ENCODE assay signal across 18 cellular contexts in genomic region chr11:2097998-2098690, GRCh38. TPM values are rescaled to one million over a fixed set of nuclear protein-coding genes. Genes with fewer than 3 reads are reported as not detected.
DNase-seq lines count a peak whose midpoint lies in the region; ATAC-seq and TF ChIP-seq lines count a peak whose summit lies in the region.
"Had no signal": no experiment of that assay in that cellular context is flagged by ENCODE, and none has a peak within 500 bp of the region (broad histone marks: within the 10 kb centered on the region; RNA-seq: fewer than 3 reads in every experiment).

No MANE protein-coding gene starts in this region.

- no peaks in the 10 kb centered on the region for H3K36me3 ChIP-seq in lower lobe of right lung
- no peaks in the 10 kb centered on the region for H3K36me3 ChIP-seq in subcutaneous abdominal adipose tissue (ENCODE audit: control insufficient read depth in 5 of 5, insufficient read depth in 5 of 5, low read length in 5 of 5)

- H3K27me3 ChIP-seq in lower lobe of right lung (ENCODE audit: low read depth) (no peaks in the 10 kb centered on the region), subcutaneous abdominal adipose tissue (ENCODE audit: control insufficient read depth in 5 of 5, insufficient read depth in 4 of 5, low read length in 5 of 5) (peaks cover 0 to 5% (median 0%) of the 10 kb centered on the region in 5 donors)

- no peak overlapping the region for H3K4me3 Mint-ChIP-seq in WTC11
- H3K4me3 Mint-ChIP-seq: activated CD8-positive, alpha-beta T cell treated with anti-CD3 and anti-CD28 coated beads, Interleukin-2, amount 10 ng/mL, durations not matched to agents 7 days and 5 days; CD14-positive monocyte had no signal

- DNase-seq in Right ventricle myocardium superior, result peak; percentile 39
- DNase-seq in Right ventricle myocardium inferior (ENCODE audit: missing footprints), result no peak
- no peak for DNase-seq in WTC11 (ENCODE audit: low spot score)
- peak; percentile 24 for DNase-seq in lower lobe of right lung
- DNase-seq in left lobe of liver (ENCODE audit: low spot score), result no peak
- no peak for DNase-seq in 8988T
- DNase-seq: ACHN; activated CD8-positive, alpha-beta T cell treated with anti-CD3 and anti-CD28 coated beads, Interleukin-2, amount 10 ng/mL, durations not matched to agents 7 days and 5 days; NCI-H1417 treated with DMSO at 0.1 percent for 48 hours; NCI-H69; nucleus accumbens; SIG-M5; small intestine had no signal

- H3K9me3 Mint-ChIP-seq in WTC11, result peaks cover 4% of the 10 kb centered on the region; the same call in 1 of the 2 replicates

- H3K27ac ChIP-seq in lower lobe of right lung (peak overlapping the region; percentile 65), subcutaneous abdominal adipose tissue (ENCODE audit: low read depth, low read length) (peak overlapping the region; percentile 60)

- H3K9ac ChIP-seq in subcutaneous abdominal adipose tissue (ENCODE audit: low read length in 5 of 5), result no peak overlapping the region

- H3K4me1 ChIP-seq in lower lobe of right lung (peaks cover 47% of the 10 kb centered on the region), subcutaneous abdominal adipose tissue (ENCODE audit: control insufficient read depth in 5 of 5, insufficient read depth in 5 of 5, low read length in 5 of 5) (peaks cover 10 to 83% (median 39%) of the 10 kb centered on the region in 5 donors)

- CTCF ChIA-PET in WTC11 (lab: Charles Lee), result interaction anchor here (0.8 to 2.2 kb wide), 15 partner anchors 9 to 445 kb away, joined by 3 to 7 read pairs (median 4); no protein-coding TSS in a partner anchor

- peaks cover 18% of the 10 kb centered on the region for H3K4me1 Mint-ChIP-seq in WTC11

- intact Hi-C loops in Right ventricle myocardium superior (cut with DNase I) (no loop called here), Right ventricle myocardium inferior (cut with DNase I) (no loop called here), lower lobe of right lung (cut with DNase I) (no loop called here)

- POLR2A ChIA-PET in WTC11 (lab: Charles Lee), result no interaction called here

- no peaks in the 10 kb centered on the region; the same call in 1 of the 2 replicates for H3K27me3 Mint-ChIP-seq in WTC11 (ENCODE audit: low read depth)

- ATAC-seq in Right ventricle myocardium superior (ENCODE audit: poor library complexity), result no peak
- ATAC-seq in Right ventricle myocardium inferior, result no peak
- peak; percentile 5; the same call in 1 of the 2 replicates for ATAC-seq in WTC11
- no peak for ATAC-seq in lower lobe of right lung
- no peak for ATAC-seq in left lobe of liver
- ATAC-seq in GM21447 (IDR thresholded peaks at IDR 0.05; ENCODE audit: unreplicated experiment), result no peak
- ATAC-seq: activated CD8-positive, alpha-beta T cell treated with anti-CD3 and anti-CD28 coated beads, Interleukin-2, amount 10 ng/mL, durations not matched to agents 7 days and 5 days had no signal

- no peak for TF ChIP-seq CTCF in WTC11 (IDR thresholded peaks at IDR 0.05)
- TF ChIP-seq CTCF in lower lobe of right lung (IDR thresholded peaks at IDR 0.05), result no peak

- H3K4me3 ChIP-seq in lower lobe of right lung (no peak overlapping the region), subcutaneous abdominal adipose tissue (ENCODE audit: low read depth in 1 of 5, low read length in 5 of 5) (no peak overlapping the region)
- H3K4me3 ChIP-seq: mucosa of descending colon had no signal

- H3K36me3 Mint-ChIP-seq in WTC11, result no peaks in the 10 kb centered on the region
- H3K36me3 Mint-ChIP-seq: CD14-positive monocyte had no signal

- H3K9me3 ChIP-seq in lower lobe of right lung (no peaks in the 10 kb centered on the region), subcutaneous abdominal adipose tissue (ENCODE audit: control insufficient read depth in 5 of 5, low read length in 5 of 5) (peaks cover 0 to 3% (median 0%) of the 10 kb centered on the region in 5 donors)
- H3K9me3 ChIP-seq: mucosa of descending colon had no signal

- H3K27ac Mint-ChIP-seq in WTC11, result no peak overlapping the region
- H3K27ac Mint-ChIP-seq: activated CD8-positive, alpha-beta T cell treated with anti-CD3 and anti-CD28 coated beads, Interleukin-2, amount 10 ng/mL, durations not matched to agents 7 days and 5 days; CD14-positive monocyte had no signal

TF ChIP-seq in WTC11, 78 proteins besides CTCF, POLR2A, EP300 and RAD21:
- TF ChIP-seq CDX4 (CRISPR knock-in tag; IDR thresholded peaks at IDR 0.05; ENCODE audit: borderline replicate concordance), result no peak

RNA-seq across cellular contexts. Expression of gene IGF2, which starts 41.0 kb away (rescaled TPM):
- 79.9 TPM for total RNA-seq in Right ventricle myocardium superior
- total RNA-seq in Right ventricle myocardium inferior, result 80.9 TPM
- total RNA-seq in WTC11 (2021), result 1.5 to 2.7 TPM (median 2.6 TPM) in 3 replicates
- 33.9 TPM for total RNA-seq in lower lobe of right lung
- total RNA-seq in left lobe of liver, result 254 TPM
- total RNA-seq: activated CD8-positive, alpha-beta T cell treated with anti-CD3 and anti-CD28 coated beads, Interleukin-2, amount 10 ng/mL, durations not matched to agents 7 days and 5 days; T-helper 2 cell treated with Interferon-gamma antibody and Interleukin-4, amounts not matched to agents 100 ng/mL and 5 ng/mL, for 36 hours had no signal

Comparison
In these comparisons a context has a peak if more than half of its experiments do, and no peak if none do; other contexts are left out.
1. DNase-seq: peak in Right ventricle myocardium superior (single experiment) and lower lobe of right lung (single experiment); none in Right ventricle myocardium inferior (single experiment), WTC11 (single experiment), left lobe of liver (single experiment) and 8988T (single experiment).